ENCODE assay signal across 1 cellular context in genomic region chr9:29514336-29514735, GRCh38.
TF ChIP-seq lines count a peak whose summit lies in the region.

No MANE protein-coding gene starts in this region.

TF ChIP-seq in H1, 55 proteins besides CTCF, POLR2A, EP300 and RAD21 (continued from another document):
- TF ChIP-seq HDAC2 (IDR thresholded peaks at IDR 0.05; ENCODE audit: borderline replicate concordance in 1 of 2, low read depth in 2 of 2, low read length in 2 of 2): no peak
